Comparison of ENCODE assay signal across 8 cellular contexts in the genomic region with DNA sequence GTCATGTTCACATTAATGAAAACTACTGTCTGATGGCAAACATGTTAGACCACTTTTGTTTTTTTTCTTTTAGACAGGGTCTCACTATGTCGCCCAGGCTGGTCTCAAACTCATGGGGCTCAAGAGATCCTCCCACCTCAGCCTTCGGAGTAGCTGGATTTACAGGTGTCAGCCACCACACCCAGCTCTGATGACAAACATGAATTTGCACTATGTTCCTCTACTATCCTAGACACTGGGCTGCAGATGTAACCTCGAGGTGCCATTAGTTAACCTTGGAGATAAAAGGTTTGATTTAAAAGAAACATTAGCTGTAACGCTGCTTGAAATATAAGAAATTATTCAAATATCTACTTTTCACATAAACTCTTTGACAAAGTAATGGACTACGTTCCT. TPM values are rescaled to one million over a fixed set of nuclear protein-coding genes. Genes with fewer than 3 reads are reported as not detected.
A peak's percentile ranks its signal among the peaks of the same experiment; 100 is the strongest.
DNase-seq lines count a peak whose midpoint lies in the region; ATAC-seq and TF ChIP-seq lines count a peak whose summit lies in the region.

No MANE protein-coding gene starts in this region.

- no peak overlapping the region for H2AFZ ChIP-seq in ACC112 (ENCODE audit: low read length, unreplicated experiment)

- H3K4me3 ChIP-seq in ACC112 (ENCODE audit: low read depth, low read length) (no peak overlapping the region), Peyer's patch (peak overlapping the region; percentile 4 to 38 (median 24)), left lung (peak overlapping the region in 1 of 2 donors; percentile 22)

- H3K79me2 ChIP-seq in ACC112 (ENCODE audit: control insufficient read depth, insufficient read depth, low read length, unreplicated experiment) = peaks cover 93% of the 10 kb centered on the region

- ATAC-seq in GM21423 (IDR thresholded peaks at IDR 0.05; ENCODE audit: unreplicated experiment) (peak; percentile 18), left lung (no peak)

- H3K27ac ChIP-seq in ACC112 (ENCODE audit: low read depth, low read length) = peak overlapping the region; percentile 55
- H3K27ac ChIP-seq in Peyer's patch = peak overlapping the region; percentile 74 to 94 (median 85)
- H3K27ac ChIP-seq in left lung = peak overlapping the region; percentile 90 to 95

- intact Hi-C loops in left lung (cut with DNase I) = no loop called here

- TF ChIP-seq CTCF in Peyer's patch (IDR thresholded peaks at IDR 0.05) (no peak), left lung (IDR thresholded peaks at IDR 0.05) (no peak)

- H3K4me1 ChIP-seq in ACC112 (ENCODE audit: control insufficient read depth, insufficient read depth, low read length, unreplicated experiment) = peaks cover 58% of the 10 kb centered on the region
- H3K4me1 ChIP-seq in Peyer's patch = peaks cover 0 to 85% (median 32%) of the 10 kb centered on the region in 4 donors
- peaks cover 56 to 95% of the 10 kb centered on the region in 2 donors for H3K4me1 ChIP-seq in left lung

- no peaks in the 10 kb centered on the region for H3K9me3 ChIP-seq in Peyer's patch
- H3K9me3 ChIP-seq in left lung = no peaks in the 10 kb centered on the region

- H3K27me3 ChIP-seq in ACC112 (ENCODE audit: insufficient read depth, low read length) (no peaks in the 10 kb centered on the region), Peyer's patch (no peaks in the 10 kb centered on the region), left lung (no peaks in the 10 kb centered on the region)

- DNase-seq in Peyer's patch = peak in 1 of 3 donors; percentile 66
- no peak for DNase-seq in left lung
- DNase-seq in central memory CD4-positive, alpha-beta T cell = no peak
- no peak for DNase-seq in NCI-H2029 (lab: John Stamatoyannopoulos, UW)
- DNase-seq in NCI-H2171 treated with DMSO at 0.1 percent for 48 hours (lab: John Stamatoyannopoulos, UW) = no peak
- DNase-seq in superior temporal gyrus (ENCODE audit: extremely low spot score) = no peak

- TF ChIP-seq POLR2A in Peyer's patch (IDR thresholded peaks at IDR 0.05) = no peak

- H3K36me3 ChIP-seq in ACC112 (ENCODE audit: insufficient read depth, low read length) (no peaks in the 10 kb centered on the region), Peyer's patch (no peaks in the 10 kb centered on the region), left lung (no peaks in the 10 kb centered on the region)

RNA-seq across cellular contexts. Expression of gene VPS37B, which starts 8.1 kb away (rescaled TPM):
- total RNA-seq in Peyer's patch (10 to 100 TPM; 49.5 to 92.8 (median 58.4) TPM), left lung (10 to 100 TPM; 33.9 to 35.8 TPM)

RNA-seq across cellular contexts. Expression of gene HIP1R, which starts 52.6 kb away (rescaled TPM):
- total RNA-seq in Peyer's patch = 100 to 1,000 TPM; 208 to 265 (median 238) TPM
- total RNA-seq in left lung = 10 to 100 TPM; 32.0 to 33.1 TPM

Comparison
In these comparisons a context has a peak if more than half of its experiments do, and no peak if none do; other contexts are left out.
1. RNA of gene HIP1R, which starts 52.6 kb away (total RNA-seq): 208 to 265 TPM in Peyer's patch; 32.0 to 33.1 TPM in left lung; every median in the first group is over 4 times any median in the second.
2. Peak in every context shown above with its lines, with median percentiles within 50 percentile points of each other: H3K27ac ChIP-seq.